In genomic region chr2:75607988-75608683, GRCh38 we compare ENCODE assay signal across 2 cellular contexts.
TF ChIP-seq lines count a peak whose summit lies in the region.

No MANE protein-coding gene starts in this region.

TF ChIP-seq in IMR-90, 13 proteins besides CTCF, POLR2A, EP300 and RAD21:
- TF ChIP-seq RFX5 (IDR thresholded peaks at IDR 0.05; ENCODE audit: low read depth, low read length) (no peak), MAFK (IDR thresholded peaks at IDR 0.05; ENCODE audit: low read depth, low read length) (no peak), BHLHE40 (IDR thresholded peaks at IDR 0.05; ENCODE audit: low read depth, low read length) (no peak)

TF ChIP-seq in endothelial cell of umbilical vein, 7 proteins besides CTCF, POLR2A, EP300 and RAD21:
- TF ChIP-seq MAX (IDR thresholded peaks at IDR 0.05; ENCODE audit: insufficient read depth, insufficient read length) (no peak), MYC (IDR thresholded peaks at IDR 0.05; ENCODE audit: low read depth, low read length) (no peak), FOS (IDR thresholded peaks at IDR 0.05; ENCODE audit: borderline replicate concordance, insufficient read depth, low read length) (no peak), GATA2 (IDR thresholded peaks at IDR 0.05; ENCODE audit: insufficient read depth, insufficient read length, low read depth, low read length) (no peak), JUN (IDR thresholded peaks at IDR 0.05; ENCODE audit: borderline replicate concordance, insufficient read depth, insufficient read length, low read depth) (no peak), EZH2 (IDR thresholded peaks at IDR 0.05; ENCODE audit: borderline replicate concordance, low read depth, low read length, severe bottlenecking) (no peak), POLR2AphosphoS5 (IDR thresholded peaks at IDR 0.05; ENCODE audit: insufficient read depth, low read depth, low read length) (no peak)
TF ChIP-seq in endothelial cell of umbilical vein: peak in this region for 0.
